7 cellular contexts compared by ENCODE assay signal in genomic region chr7:1664711-1665591, GRCh38. TPM values are rescaled to one million over a fixed set of nuclear protein-coding genes. Genes with fewer than 3 reads are reported as not detected.
DNase-seq lines count a peak whose midpoint lies in the region; ATAC-seq and TF ChIP-seq lines count a peak whose summit lies in the region.

No MANE protein-coding gene starts in this region.

- peak; percentile 7 for ATAC-seq in esophagus mucosa
- ATAC-seq in HG02610 (IDR thresholded peaks at IDR 0.05; ENCODE audit: unreplicated experiment): no peak

- peak; percentile 69 for TF ChIP-seq CTCF in GM12865 (IDR thresholded peaks at IDR 0.05; ENCODE audit: insufficient read depth, low read depth, low read length, missing control alignments)

- no peak overlapping the region for H3K4me3 ChIP-seq in GM12865 (ENCODE audit: low read depth, low read length)

- DNase-seq in GM12865 (ENCODE audit: low read depth) (peak; percentile 26), NCI-H2171 (lab: John Stamatoyannopoulos, UW) (peak; percentile 53), myocyte (ENCODE audit: low read depth) (peak; percentile 70)
- DNase-seq in activated CD8-positive, alpha-beta memory T cell treated with anti-CD3 and anti-CD28 coated beads, Interleukin-2, amount 50 U/mL, for 4 hours: peak; percentile 61
- peak in 4 of 6 experiments; percentile 34 to 47 (median 40) for DNase-seq in stimulated activated naive CD4-positive, alpha-beta T cell (lab: John Stamatoyannopoulos, UW)

RNA-seq across cellular contexts. Expression of gene ELFN1, which starts 5.1 kb away (rescaled TPM):
- total RNA-seq in esophagus mucosa: 0.68 TPM
- total RNA-seq in myocyte: not detected in 2 replicates
- 0.09 TPM for polyA plus RNA-seq in myocyte (2012)
